ENCODE assay signal across 26 cellular contexts in the genomic region with DNA sequence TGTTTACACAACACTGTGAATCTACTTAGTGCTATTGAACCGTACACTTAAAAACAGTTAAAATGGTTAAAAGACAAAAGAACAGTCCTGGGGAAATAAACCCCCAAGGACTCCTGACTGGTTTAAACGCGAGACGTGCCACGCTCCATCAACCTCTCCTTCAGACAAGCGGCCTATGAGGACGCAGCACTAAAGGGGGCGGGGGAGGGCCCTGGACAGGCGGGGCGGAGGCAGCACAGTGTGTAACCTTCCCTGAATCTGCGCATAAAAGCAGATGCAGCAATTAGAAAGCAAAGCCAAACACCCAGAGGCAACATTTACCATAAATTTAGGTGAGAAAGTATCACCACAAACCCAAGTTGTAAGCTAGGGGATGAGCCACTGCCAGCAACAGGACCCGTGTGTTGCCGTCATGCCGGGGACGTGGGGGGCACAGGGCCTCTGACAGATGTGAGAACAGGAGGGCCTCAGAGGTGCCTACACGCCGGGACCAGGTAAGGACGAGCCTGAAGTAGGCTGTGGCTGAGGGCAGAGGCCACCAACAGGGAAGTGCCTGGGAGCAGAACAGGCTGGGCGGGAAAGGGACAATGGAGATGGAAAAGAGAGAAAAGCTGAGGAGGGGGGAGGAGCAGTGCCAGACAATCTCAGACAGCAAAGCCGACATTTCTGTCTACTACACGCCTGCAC. TPM values are rescaled to one million over a fixed set of nuclear protein-coding genes. Genes with fewer than 3 reads are reported as not detected.
DNase-seq lines count a peak whose midpoint lies in the region; ATAC-seq, FAIRE-seq and TF ChIP-seq lines count a peak whose summit lies in the region.
"Had no signal": no experiment of that assay in that cellular context is flagged by ENCODE, and none has a peak within 500 bp of the region (broad histone marks: within the 10 kb centered on the region; RNA-seq: fewer than 3 reads in every experiment).

No MANE protein-coding gene starts in this region.

- H3K9me3 Mint-ChIP-seq in stimulated activated naive CD8-positive, alpha-beta T cell treated with anti-CD3 and anti-CD28 coated beads, Interleukin-15, amount 100 ng/mL, for 72 hours: no peaks in the 10 kb centered on the region
- no peaks in the 10 kb centered on the region for H3K9me3 Mint-ChIP-seq in chondrocyte (ENCODE audit: low read depth)
- H3K9me3 Mint-ChIP-seq: activated naive CD8-positive, alpha-beta T cell treated with anti-CD3 and anti-CD28 coated beads, Interleukin-2, amount 50 U/mL, for 24 hours; CD4-positive, CD25-positive, alpha-beta regulatory T cell; effector memory CD8-positive, alpha-beta T cell; naive B cell; stimulated activated memory B cell treated with anti-CD40 and anti-IgM and Interleukin-4, amounts not matched to agents 10 μg/mL and 1 μg/mL and 100 μg/mL, for 72 hours; T-helper 2 cell treated with Interferon-gamma antibody and Interleukin-4, amounts not matched to agents 5 μg/mL and 100 μg/mL, for 36 hours had no signal

- H3K56ac ChIP-seq in H1 (replicated peaks; ENCODE audit: insufficient read length, low read depth, low read length) (no peak overlapping the region), mesendoderm (ENCODE audit: low read length) (peak overlapping the region; percentile 49)

- H2AFZ ChIP-seq in H1 (ENCODE audit: low read length): no peak overlapping the region

- TF ChIP-seq EP300 in H1 (IDR thresholded peaks at IDR 0.05; ENCODE audit: borderline replicate concordance in 1 of 2, low read depth in 2 of 2, low read length in 2 of 2): no peak

- CTCF ChIA-PET in H1 (lab: Charles Lee; ENCODE audit: partially characterized antibody): interaction anchor here (0.9 to 1.9 kb wide), 5 partner anchors 10 to 21 kb away, joined by 3 to 8 read pairs (median 3); no protein-coding TSS in a partner anchor

- H3K27ac ChIP-seq in H1 (ENCODE audit: low read depth, low read length) (peak overlapping the region; percentile 49; the same call in 1 of the 2 replicates), mesendoderm (ENCODE audit: low read depth, low read length) (peak overlapping the region; percentile 38), dorsolateral prefrontal cortex (no peak overlapping the region)
- H3K27ac ChIP-seq: A549, SJCRH30, upper lobe of left lung had no signal

- H3K9ac ChIP-seq in H1 (replicated peaks in 1 of 4; ENCODE audit: extremely low read depth in 1 of 4, low read depth in 3 of 4, low read length in 3 of 4) (peak overlapping the region in 1 of 4 experiments; percentile 38; a peak in 5 of 7 replicates), mesendoderm (ENCODE audit: low read length) (peak overlapping the region; percentile 39)

- H2BK120ac ChIP-seq in H1 (replicated peaks; ENCODE audit: low read depth, low read length) (no peak overlapping the region), mesendoderm (ENCODE audit: low read depth, low read length) (no peak overlapping the region)

- H3K36me3 ChIP-seq in H1 (ENCODE audit: control insufficient read depth in 2 of 4, insufficient read depth in 4 of 4, low read length in 3 of 4) (peaks cover 2 to 41% (median 5%) of the 10 kb centered on the region in 4 experiments; a peak in 4 of 8 replicates), mesendoderm (ENCODE audit: control insufficient read depth, insufficient read depth, low read length) (peaks cover 3% of the 10 kb centered on the region)

- H3K79me1 ChIP-seq in H1 (ENCODE audit: low read depth, low read length) (peaks cover 3% of the 10 kb centered on the region), mesendoderm (ENCODE audit: low read length) (peaks cover 4% of the 10 kb centered on the region)

- no peak for TF ChIP-seq POLR2A in H1 (IDR thresholded peaks at IDR 0.05; ENCODE audit: control extremely low read depth in 1 of 2, low read depth in 2 of 2, low read length in 2 of 2)

- TF ChIP-seq RAD21 in H1 (IDR thresholded peaks at IDR 0.05 in 1 of 2, conservative IDR thresholded peaks at IDR 0.05 in 1 of 2; ENCODE audit: low read depth in 2 of 2, low read length in 2 of 2): no peak

- H2AK5ac ChIP-seq in H1 (ENCODE audit: low read depth, low read length) (no peak overlapping the region), mesendoderm (ENCODE audit: low read length) (no peak overlapping the region)

- intact Hi-C loops in dorsolateral prefrontal cortex (cut with DNase I): no loop called here

- H2BK20ac ChIP-seq in H1 (ENCODE audit: low read length): no peak overlapping the region

- H2BK15ac ChIP-seq in H1 (ENCODE audit: low read length) (no peak overlapping the region), mesendoderm (replicated peaks; ENCODE audit: low read depth) (no peak overlapping the region)

- no peaks in the 10 kb centered on the region for H3K27me3 Mint-ChIP-seq in stimulated activated naive CD8-positive, alpha-beta T cell treated with anti-CD3 and anti-CD28 coated beads, Interleukin-15, amount 100 ng/mL, for 72 hours
- H3K27me3 Mint-ChIP-seq in chondrocyte (ENCODE audit: low read depth): no peaks in the 10 kb centered on the region
- H3K27me3 Mint-ChIP-seq: activated naive CD8-positive, alpha-beta T cell treated with anti-CD3 and anti-CD28 coated beads, Interleukin-2, amount 50 U/mL, for 24 hours; CD4-positive, CD25-positive, alpha-beta regulatory T cell; effector memory CD8-positive, alpha-beta T cell; naive B cell; stimulated activated memory B cell treated with anti-CD40 and anti-IgM and Interleukin-4, amounts not matched to agents 10 μg/mL and 1 μg/mL and 100 μg/mL, for 72 hours had no signal

- peak overlapping the region; percentile 62 to 74 for H3K27ac Mint-ChIP-seq in stimulated activated naive CD8-positive, alpha-beta T cell treated with anti-CD3 and anti-CD28 coated beads, Interleukin-15, amount 100 ng/mL, for 72 hours
- H3K27ac Mint-ChIP-seq in chondrocyte (ENCODE audit: unreplicated experiment): no peak overlapping the region
- H3K27ac Mint-ChIP-seq: activated naive CD8-positive, alpha-beta T cell treated with anti-CD3 and anti-CD28 coated beads, Interleukin-2, amount 50 U/mL, for 24 hours; CD4-positive, CD25-positive, alpha-beta regulatory T cell; effector memory CD8-positive, alpha-beta T cell; stimulated activated memory B cell treated with anti-CD40 and anti-IgM and Interleukin-4, amounts not matched to agents 10 μg/mL and 1 μg/mL and 100 μg/mL, for 72 hours; T-helper 2 cell treated with Interferon-gamma antibody and Interleukin-4, amounts not matched to agents 5 μg/mL and 100 μg/mL, for 36 hours had no signal

- H3K18ac ChIP-seq in H1 (ENCODE audit: extremely low read depth, low read length): peak overlapping the region; percentile 75
- H3K18ac ChIP-seq in mesendoderm (ENCODE audit: low read length): no peak overlapping the region

- DNase-seq in stimulated activated naive CD8-positive, alpha-beta T cell treated with anti-CD3 and anti-CD28 coated beads, Interleukin-15, amount 100 ng/mL, for 72 hours: no peak
- DNase-seq in stimulated activated naive CD8-positive, alpha-beta T cell treated with anti-CD3 and anti-CD28 coated beads, Interleukin-15, Interleukin-2, amounts not matched to agents 100 U/mL and 50 U/mL, for 24 hours: no peak
- DNase-seq in H1 (ENCODE audit: low read depth in 1 of 2, low spot score in 2 of 2) (no peak), mesendoderm (peak; percentile 55), medulla oblongata (ENCODE audit: extremely low spot score) (no peak), dorsolateral prefrontal cortex (no peak), chondrocyte (ENCODE audit: low spot score) (no peak)
- DNase-seq in activated effector memory CD4-positive, alpha-beta T cell treated with anti-CD3 and anti-CD28 coated beads, Interleukin-2, amount 50 U/mL, for 16 hours: no peak
- DNase-seq: activated naive CD8-positive, alpha-beta T cell treated with anti-CD3 and anti-CD28 coated beads, Interleukin-2, amount 50 U/mL, for 24 hours; CD4-positive, CD25-positive, alpha-beta regulatory T cell; DMS53; effector memory CD8-positive, alpha-beta T cell; HCEC 1CT; hippocampal formation; naive B cell; NCI-H1436; NCI-H524; OCI-M1; SJCRH30; stimulated activated CD4-positive, alpha-beta T cell treated with anti-CD3 and anti-CD28 coated beads, Interleukin-12 subunit alpha, Interleukin-12 subunit beta, amount 100 ng/mL, for 4 hours; upper lobe of left lung had no signal

- H3K27me3 ChIP-seq in H1 (replicated peaks in 1 of 4; ENCODE audit: control insufficient read depth in 3 of 4, extremely low read depth in 1 of 4, insufficient read depth in 3 of 4, low read length in 3 of 4) (no peaks in the 10 kb centered on the region), mesendoderm (ENCODE audit: insufficient read depth, low read length, poor library complexity) (no peaks in the 10 kb centered on the region), dorsolateral prefrontal cortex (no peaks in the 10 kb centered on the region)
- H3K27me3 ChIP-seq: SJCRH30, upper lobe of left lung had no signal

- H4K20me1 ChIP-seq in H1 (replicated peaks in 1 of 2; ENCODE audit: control insufficient read depth in 1 of 2, insufficient read depth in 2 of 2, low read length in 2 of 2): peaks cover 5 to 16% of the 10 kb centered on the region in 2 experiments

- H3K23ac ChIP-seq in H1 (ENCODE audit: insufficient read length): no peak overlapping the region
- no peak overlapping the region for H3K23ac ChIP-seq in mesendoderm (ENCODE audit: low read length)

- H3K23me2 ChIP-seq in H1 (ENCODE audit: low read depth, low read length): no peaks in the 10 kb centered on the region

- H3K4me2 ChIP-seq in H1 (ENCODE audit: insufficient read depth in 1 of 2, low read depth in 2 of 2, low read length in 2 of 2): peak overlapping the region; percentile 56 to 59
- no peak overlapping the region for H3K4me2 ChIP-seq in mesendoderm (ENCODE audit: low read length)
- H3K4me2 ChIP-seq: A549 had no signal

- H4K8ac ChIP-seq in H1 (ENCODE audit: extremely low read depth, insufficient read depth, low read length) (peak overlapping the region; percentile 54; the same call in 1 of the 2 replicates), mesendoderm (ENCODE audit: low read depth, low read length) (no peak overlapping the region)

- H3K14ac ChIP-seq in H1 (ENCODE audit: insufficient read length): no peak overlapping the region

- H3K4me3 Mint-ChIP-seq in stimulated activated naive CD8-positive, alpha-beta T cell treated with anti-CD3 and anti-CD28 coated beads, Interleukin-15, amount 100 ng/mL, for 72 hours: no peak overlapping the region
- no peak overlapping the region for H3K4me3 Mint-ChIP-seq in chondrocyte (ENCODE audit: unreplicated experiment)
- H3K4me3 Mint-ChIP-seq: activated naive CD8-positive, alpha-beta T cell treated with anti-CD3 and anti-CD28 coated beads, Interleukin-2, amount 50 U/mL, for 24 hours; CD4-positive, CD25-positive, alpha-beta regulatory T cell; effector memory CD8-positive, alpha-beta T cell; naive B cell; stimulated activated memory B cell treated with anti-CD40 and anti-IgM and Interleukin-4, amounts not matched to agents 10 μg/mL and 1 μg/mL and 100 μg/mL, for 72 hours; T-helper 2 cell treated with Interferon-gamma antibody and Interleukin-4, amounts not matched to agents 5 μg/mL and 100 μg/mL, for 36 hours had no signal

- H4K5ac ChIP-seq in H1 (ENCODE audit: insufficient read length, low read depth, low read length): no peak overlapping the region
- no peak overlapping the region for H4K5ac ChIP-seq in mesendoderm (ENCODE audit: low read length)

- FAIRE-seq in H1 (lab: Jason Lieb, UNC): peak; percentile 63
- FAIRE-seq: A549, bronchial epithelial cell, HTR-8/SVneo had no signal

- TF ChIP-seq CTCF in H1 (IDR thresholded peaks at IDR 0.05; ENCODE audit: control extremely low read depth in 1 of 3, insufficient read depth in 1 of 3, low read depth in 1 of 3, low read length in 3 of 3): no peak
- TF ChIP-seq CTCF in dorsolateral prefrontal cortex (IDR thresholded peaks at IDR 0.05 in 54 of 56, conservative IDR thresholded peaks at IDR 0.05 in 2 of 56; ENCODE audit: low read depth in 1 of 56, partially characterized antibody in 56 of 56): no peak
- TF ChIP-seq CTCF in chondrocyte (IDR thresholded peaks at IDR 0.05): no peak

- H4K91ac ChIP-seq in H1 (replicated peaks; ENCODE audit: insufficient read length, low read length): no peak overlapping the region

- peaks cover 15% of the 10 kb centered on the region for H3K36me3 Mint-ChIP-seq in chondrocyte (ENCODE audit: low read depth)

- H3K4me3 ChIP-seq in H1 (ENCODE audit: extremely low read depth in 1 of 4, insufficient read depth in 2 of 4, low read depth in 3 of 4, low read length in 4 of 4): no peak overlapping the region; a peak in 1 of 8 replicates
- no peak overlapping the region for H3K4me3 ChIP-seq in mesendoderm (ENCODE audit: low read length)
- H3K4me3 ChIP-seq in dorsolateral prefrontal cortex: no peak overlapping the region
- H3K4me3 ChIP-seq: A549, SJCRH30, upper lobe of left lung had no signal

- peaks cover 6% of the 10 kb centered on the region for H3K4me1 Mint-ChIP-seq in stimulated activated naive CD8-positive, alpha-beta T cell treated with anti-CD3 and anti-CD28 coated beads, Interleukin-15, amount 100 ng/mL, for 72 hours
- peaks cover 3% of the 10 kb centered on the region for H3K4me1 Mint-ChIP-seq in chondrocyte (ENCODE audit: low read depth)
- H3K4me1 Mint-ChIP-seq: stimulated activated memory B cell treated with anti-CD40 and anti-IgM and Interleukin-4, amounts not matched to agents 10 μg/mL and 1 μg/mL and 100 μg/mL, for 72 hours had no signal

- H3K4ac ChIP-seq in H1 (replicated peaks; ENCODE audit: insufficient read length, low read depth, low read length) (no peak overlapping the region), mesendoderm (ENCODE audit: low read depth, low read length) (no peak overlapping the region)

- H2BK12ac ChIP-seq in H1 (ENCODE audit: low read depth, low read length): no peak overlapping the region

- peaks cover 0 to 23% of the 10 kb centered on the region in 2 experiments; a peak in 2 of 4 replicates for H3K79me2 ChIP-seq in H1 (ENCODE audit: control insufficient read depth in 1 of 2, insufficient read depth in 2 of 2, low read length in 2 of 2)
- H3K79me2 ChIP-seq in mesendoderm (ENCODE audit: control insufficient read depth, insufficient read depth, low read length): peaks cover 2% of the 10 kb centered on the region

- no peak for ATAC-seq in stimulated activated naive CD8-positive, alpha-beta T cell treated with anti-CD3 and anti-CD28 coated beads, Interleukin-15, amount 100 ng/mL, for 72 hours
- ATAC-seq in stimulated activated naive CD8-positive, alpha-beta T cell treated with anti-CD3 and anti-CD28 coated beads, Interleukin-15, Interleukin-2, amounts not matched to agents 100 U/mL and 50 U/mL, for 24 hours: no peak
- ATAC-seq: A549; activated naive CD8-positive, alpha-beta T cell treated with anti-CD3 and anti-CD28 coated beads, Interleukin-2, amount 50 U/mL, for 24 hours; effector memory CD8-positive, alpha-beta T cell; stimulated activated memory B cell treated with anti-CD40 and anti-IgM and Interleukin-4, amounts not matched to agents 10 μg/mL and 1 μg/mL and 100 μg/mL, for 72 hours had no signal

- POLR2A ChIA-PET in H1 (lab: Charles Lee; ENCODE audit: partially characterized antibody): interaction anchor here (0.9 to 1.6 kb wide), 2 partner anchors 15 to 24 kb away, joined by 3 to 4 read pairs; no protein-coding TSS in a partner anchor

- H3K9me3 ChIP-seq in H1 (ENCODE audit: insufficient read depth in 2 of 2, low read depth in 1 of 2, low read length in 1 of 2): no peaks in the 10 kb centered on the region
- H3K9me3 ChIP-seq: A549, SJCRH30, upper lobe of left lung had no signal

- H2BK5ac ChIP-seq in H1 (ENCODE audit: low read depth, low read length) (peak overlapping the region; percentile 68; the same call in 1 of the 2 replicates), mesendoderm (ENCODE audit: low read length) (no peak overlapping the region)

- 76% methylated on average over 21 of the region's 21 CpGs; no CpG with 5 or more reads in 1 of the 2 experiments for WGBS in H1 (ENCODE audit: extremely low coverage in 1 of 2, insufficient coverage in 1 of 2, insufficient read length in 1 of 2, insufficient replicate concordance in 2 of 2, low coverage in 1 of 2, low lambda C conversion rate in 2 of 2, missing lambda C conversion rate in 1 of 2), 2 experiments
- no CpG with 5 or more reads among the region's 21 CpGs for WGBS in mesendoderm (ENCODE audit: extremely low coverage, insufficient coverage, low lambda C conversion rate)

- H3K4me1 ChIP-seq in H1 (replicated peaks in 1 of 4; ENCODE audit: control insufficient read depth in 3 of 4, insufficient read depth in 4 of 4, low read length in 3 of 4) (peaks cover 0 to 15% (median 5%) of the 10 kb centered on the region in 4 experiments; a peak in 6 of 7 replicates), mesendoderm (ENCODE audit: control insufficient read depth, low read depth, low read length) (no peaks in the 10 kb centered on the region)
- H3K4me1 ChIP-seq: A549, SJCRH30 had no signal

RNA-seq across cellular contexts. Expression of a gene that starts 15.3 kb away (rescaled TPM):
- total RNA-seq in H1 (2021; fragmentation: NEBNext Ultra II Directional; extraction: Animal tissue kit (Norgen Biotek cat#: 25700)): 1.7 and 2.0 TPM in 2 replicates
- 0.74 and 1.3 TPM in 2 replicates for polyA plus RNA-seq in H1 (2011; rRNA removed)
- 1.0 TPM for polyA plus RNA-seq in H1 (2011; cell fraction: cytosol; rRNA removed)
- polyA plus RNA-seq in H1 (2011; cell fraction: nucleus; rRNA removed): 1.5 TPM
- polyA plus RNA-seq in H1 (2012, experiment 1 of 2): 0.77 to 1.4 TPM (median 1.2 TPM) in 4 replicates
- 0.49 TPM for polyA plus RNA-seq in H1 (2012, experiment 2 of 2)
- polyA plus RNA-seq in H1 (2013, experiment 1 of 2): 0.75 TPM
- 0.52 TPM for polyA plus RNA-seq in H1 (2013, experiment 2 of 2)
- polyA minus RNA-seq in H1 (2011; rRNA and poly(A)+ RNA removed): 0.34 and 0.76 TPM in 2 replicates
- not detected for polyA minus RNA-seq in H1 (2011; cell fraction: cytosol; rRNA and poly(A)+ RNA removed)
- polyA minus RNA-seq in H1 (2011; cell fraction: nucleus; rRNA and poly(A)+ RNA removed): 1.6 TPM
- polyA plus RNA-seq in mesendoderm (2013, experiment 1 of 2): 0.93 TPM
- 1.2 TPM for polyA plus RNA-seq in mesendoderm (2013, experiment 2 of 2)
- 10 to 100 TPM in 115 of 120 experiments, 1 to 10 TPM in 5; 5.4 to 26.4 (median 17.8) TPM for total RNA-seq in dorsolateral prefrontal cortex
- 6.3 to 8.8 TPM (median 8.4 TPM) in 3 replicates for total RNA-seq in chondrocyte

RNA-seq across cellular contexts. Expression of a gene that starts 21.9 kb away (rescaled TPM):
- total RNA-seq in H1 (2021; fragmentation: NEBNext Ultra II Directional; extraction: Animal tissue kit (Norgen Biotek cat#: 25700)): 35.2 and 35.3 TPM in 2 replicates
- 19.5 and 22.6 TPM in 2 replicates for polyA plus RNA-seq in H1 (2011; rRNA removed)
- polyA plus RNA-seq in H1 (2011; cell fraction: cytosol; rRNA removed): 24.4 TPM
- 30.3 TPM for polyA plus RNA-seq in H1 (2011; cell fraction: nucleus; rRNA removed)
- polyA plus RNA-seq in H1 (2012, experiment 1 of 2): 20.2 to 29.9 TPM (median 25.7 TPM) in 4 replicates
- polyA plus RNA-seq in H1 (2012, experiment 2 of 2): 7.8 TPM
- 20.0 TPM for polyA plus RNA-seq in H1 (2013, experiment 1 of 2)
- polyA plus RNA-seq in H1 (2013, experiment 2 of 2): 19.6 TPM
- polyA minus RNA-seq in H1 (2011; rRNA and poly(A)+ RNA removed): 28.8 and 30.9 TPM in 2 replicates
- polyA minus RNA-seq in H1 (2011; cell fraction: cytosol; rRNA and poly(A)+ RNA removed): 8.8 TPM
- 25.0 TPM for polyA minus RNA-seq in H1 (2011; cell fraction: nucleus; rRNA and poly(A)+ RNA removed)
- 12.4 TPM for polyA plus RNA-seq in mesendoderm (2013, experiment 1 of 2)
- polyA plus RNA-seq in mesendoderm (2013, experiment 2 of 2): 12.0 TPM
- total RNA-seq in dorsolateral prefrontal cortex (10 to 100 TPM; 27.6 to 95.6 (median 60.2) TPM), chondrocyte (17.0 to 24.9 TPM (median 19.5 TPM) in 3 replicates)

Comparison
In these comparisons a context has a peak if more than half of its experiments do, and no peak if none do; other contexts are left out.
1. H3K27ac ChIP-seq: peak in H1 (single experiment) and mesendoderm (single experiment); none in dorsolateral prefrontal cortex (0 of 59).